Comparison of ENCODE assay signal across 10 cellular contexts in the genomic region with DNA sequence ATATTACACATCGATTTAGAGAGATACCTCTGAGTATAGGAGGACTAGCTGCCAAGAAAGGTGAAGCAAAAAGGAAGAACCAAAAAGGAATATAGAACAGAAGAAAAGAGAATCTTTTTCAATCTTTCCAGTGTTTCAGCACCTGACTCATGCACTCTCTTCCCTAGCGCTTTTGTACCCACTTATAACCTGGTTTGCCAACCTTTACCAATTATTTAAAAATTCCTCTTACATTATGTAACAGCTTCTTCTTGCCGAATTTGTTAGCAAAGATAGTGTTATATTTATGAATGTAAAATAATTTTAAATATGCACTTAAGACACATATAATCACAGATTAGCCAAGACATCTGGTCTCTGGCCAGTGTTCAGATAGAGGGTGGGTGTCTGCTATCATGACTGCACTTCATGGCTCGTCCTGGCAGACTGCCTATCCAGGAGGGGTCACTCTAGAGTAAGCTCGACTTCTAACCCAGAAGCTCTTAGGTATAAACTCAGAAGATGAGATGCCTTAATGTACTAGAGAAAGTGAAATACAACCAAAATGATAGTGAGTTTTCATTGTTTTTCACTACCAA.
DNase-seq lines count a peak whose midpoint lies in the region; ATAC-seq and TF ChIP-seq lines count a peak whose summit lies in the region.
"Had no signal": no experiment of that assay in that cellular context is flagged by ENCODE, and none has a peak within 500 bp of the region (broad histone marks: within the 10 kb centered on the region; RNA-seq: fewer than 3 reads in every experiment).

No MANE protein-coding gene starts in this region.

- no peak overlapping the region for H3K4me3 Mint-ChIP-seq in activated T-cell treated with anti-CD3 and anti-CD28 coated beads, Interleukin-2, amount 50 U/mL, for 24 hours
- H3K4me3 Mint-ChIP-seq in type B pancreatic cell = no peak overlapping the region
- H3K4me3 Mint-ChIP-seq: activated T-cell treated with anti-CD3 and anti-CD28 coated beads, Interleukin-2, amount 50 U/mL, for 72 hours had no signal

- intact Hi-C loops in PC-9 (cut with micrococcal nuclease; ENCODE audit: unreplicated experiment) = no loop called here

- H3K36me3 Mint-ChIP-seq in activated T-cell treated with anti-CD3 and anti-CD28 coated beads, Interleukin-2, amount 50 U/mL, for 24 hours (ENCODE audit: low read depth) = peaks cover 42% of the 10 kb centered on the region
- peaks cover 20% of the 10 kb centered on the region for H3K36me3 Mint-ChIP-seq in type B pancreatic cell

- no peak for ATAC-seq in GM19324 (IDR thresholded peaks at IDR 0.05; ENCODE audit: low FRiP score, unreplicated experiment)
- ATAC-seq: activated T-cell treated with anti-CD3 and anti-CD28 coated beads, Interleukin-2, amount 50 U/mL, for 72 hours had no signal

- peak overlapping the region; percentile 1 for H3K27ac Mint-ChIP-seq in activated T-cell treated with anti-CD3 and anti-CD28 coated beads, Interleukin-2, amount 50 U/mL, for 24 hours
- H3K27ac Mint-ChIP-seq in type B pancreatic cell = no peak overlapping the region
- H3K27ac Mint-ChIP-seq: activated T-cell treated with anti-CD3 and anti-CD28 coated beads, Interleukin-2, amount 50 U/mL, for 72 hours had no signal

- H4K20me1 ChIP-seq in PC-9 (ENCODE audit: insufficient read depth) = no peaks in the 10 kb centered on the region

- TF ChIP-seq CTCF in PC-9 (conservative IDR thresholded peaks at IDR 0.05) = no peak
- peak; percentile 35 for TF ChIP-seq CTCF in type B pancreatic cell (conservative IDR thresholded peaks at IDR 0.05)

- H3K79me2 ChIP-seq in PC-9 (ENCODE audit: low read depth) = no peaks in the 10 kb centered on the region

- no peaks in the 10 kb centered on the region for H3K9me3 Mint-ChIP-seq in activated T-cell treated with anti-CD3 and anti-CD28 coated beads, Interleukin-2, amount 50 U/mL, for 24 hours
- H3K9me3 Mint-ChIP-seq in type B pancreatic cell = no peaks in the 10 kb centered on the region
- H3K9me3 Mint-ChIP-seq: activated T-cell treated with anti-CD3 and anti-CD28 coated beads, Interleukin-2, amount 50 U/mL, for 72 hours had no signal

- no peaks in the 10 kb centered on the region for H3K9me2 ChIP-seq in PC-9 (ENCODE audit: insufficient read depth)

- H3K4me3 ChIP-seq in PC-9 = no peak overlapping the region

- no TSS peak for BruUV-seq in PC-9 (replicated peaks; lab: Mats Ljungman, UMichigan)

- H3K4me1 Mint-ChIP-seq in activated T-cell treated with anti-CD3 and anti-CD28 coated beads, Interleukin-2, amount 50 U/mL, for 24 hours (ENCODE audit: low read depth) = peaks cover 3% of the 10 kb centered on the region
- H3K4me1 Mint-ChIP-seq in type B pancreatic cell (ENCODE audit: unreplicated experiment) = peaks cover 5% of the 10 kb centered on the region

- H3K9me3 ChIP-seq in PC-9 (ENCODE audit: insufficient read depth, low read depth) = no peaks in the 10 kb centered on the region

- CTCF ChIA-PET in PC-9 (lab: Charles Lee) = no interaction called here

- POLR2A ChIA-PET in PC-9 (lab: Charles Lee; ENCODE audit: unreplicated experiment) = interaction anchor here (0.7 kb wide), 1 partner anchor 307 kb away, joined by 5 read pairs; no protein-coding TSS in a partner anchor

- no peak overlapping the region for H2AFZ ChIP-seq in PC-9

- no peaks in the 10 kb centered on the region for H3K27me3 Mint-ChIP-seq in activated T-cell treated with anti-CD3 and anti-CD28 coated beads, Interleukin-2, amount 50 U/mL, for 24 hours
- no peaks in the 10 kb centered on the region for H3K27me3 Mint-ChIP-seq in type B pancreatic cell

- H3K4me1 ChIP-seq in PC-9 (replicated peaks; ENCODE audit: insufficient read depth) = peaks cover 34% of the 10 kb centered on the region

- H3K4me2 ChIP-seq in PC-9 = no peak overlapping the region

- no peaks in the 10 kb centered on the region for H3K27me3 ChIP-seq in PC-9 (ENCODE audit: insufficient read depth, low read depth)

- H3K36me3 ChIP-seq in PC-9 (ENCODE audit: low read depth) = no peaks in the 10 kb centered on the region; the same call in 1 of the 2 replicates

- DNase-seq in activated T-cell treated with anti-CD3 and anti-CD28 coated beads, Interleukin-2, amount 50 U/mL, for 24 hours = no peak
- DNase-seq in activated T-cell treated with anti-CD3 and anti-CD28 coated beads for 4 hours = no peak
- DNase-seq in PC-9 = peak in 1 of 2 experiments; percentile 8
- peak; percentile 7 for DNase-seq in germinal center (ENCODE audit: low spot score)
- no peak for DNase-seq in type B pancreatic cell (ENCODE audit: extremely low spot score, unreplicated experiment)
- DNase-seq in AG08395 (ENCODE audit: low spot score) = no peak
- no peak for DNase-seq in NCI-H1436 treated with DMSO at 0.1 percent for 48 hours (lab: John Stamatoyannopoulos, UW)
- DNase-seq: GDM1 had no signal

- H3F3A ChIP-seq in PC-9 (ENCODE audit: insufficient read depth, low read depth) = peaks cover 13% of the 10 kb centered on the region; the same call in 1 of the 2 replicates

- peak overlapping the region; percentile 18 for H3K27ac ChIP-seq in PC-9
